1 cellular context compared by ENCODE assay signal in the genomic region with DNA sequence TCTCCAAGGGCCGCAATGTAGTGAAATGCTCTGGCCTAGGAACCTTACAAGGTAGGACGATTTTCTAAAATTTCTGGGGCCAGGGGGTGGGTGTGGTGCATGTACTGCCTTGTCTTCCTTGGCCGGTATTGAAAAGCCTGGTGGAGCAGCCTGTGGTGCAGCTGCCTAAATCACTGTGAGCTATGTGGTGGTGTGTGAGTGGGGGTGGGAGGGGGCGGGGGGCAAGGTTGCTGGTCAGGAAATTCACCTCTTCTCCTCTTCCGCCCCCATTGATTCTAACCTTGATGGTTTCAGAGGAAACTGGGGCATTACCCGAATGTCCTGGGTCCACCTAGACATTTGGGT.
TF ChIP-seq lines count a peak whose summit lies in the region.

No MANE protein-coding gene starts in this region.

TF ChIP-seq in GM23338, 12 proteins besides CTCF, POLR2A, EP300 and RAD21 (continued from another document):
- TF ChIP-seq, protein P1, sequence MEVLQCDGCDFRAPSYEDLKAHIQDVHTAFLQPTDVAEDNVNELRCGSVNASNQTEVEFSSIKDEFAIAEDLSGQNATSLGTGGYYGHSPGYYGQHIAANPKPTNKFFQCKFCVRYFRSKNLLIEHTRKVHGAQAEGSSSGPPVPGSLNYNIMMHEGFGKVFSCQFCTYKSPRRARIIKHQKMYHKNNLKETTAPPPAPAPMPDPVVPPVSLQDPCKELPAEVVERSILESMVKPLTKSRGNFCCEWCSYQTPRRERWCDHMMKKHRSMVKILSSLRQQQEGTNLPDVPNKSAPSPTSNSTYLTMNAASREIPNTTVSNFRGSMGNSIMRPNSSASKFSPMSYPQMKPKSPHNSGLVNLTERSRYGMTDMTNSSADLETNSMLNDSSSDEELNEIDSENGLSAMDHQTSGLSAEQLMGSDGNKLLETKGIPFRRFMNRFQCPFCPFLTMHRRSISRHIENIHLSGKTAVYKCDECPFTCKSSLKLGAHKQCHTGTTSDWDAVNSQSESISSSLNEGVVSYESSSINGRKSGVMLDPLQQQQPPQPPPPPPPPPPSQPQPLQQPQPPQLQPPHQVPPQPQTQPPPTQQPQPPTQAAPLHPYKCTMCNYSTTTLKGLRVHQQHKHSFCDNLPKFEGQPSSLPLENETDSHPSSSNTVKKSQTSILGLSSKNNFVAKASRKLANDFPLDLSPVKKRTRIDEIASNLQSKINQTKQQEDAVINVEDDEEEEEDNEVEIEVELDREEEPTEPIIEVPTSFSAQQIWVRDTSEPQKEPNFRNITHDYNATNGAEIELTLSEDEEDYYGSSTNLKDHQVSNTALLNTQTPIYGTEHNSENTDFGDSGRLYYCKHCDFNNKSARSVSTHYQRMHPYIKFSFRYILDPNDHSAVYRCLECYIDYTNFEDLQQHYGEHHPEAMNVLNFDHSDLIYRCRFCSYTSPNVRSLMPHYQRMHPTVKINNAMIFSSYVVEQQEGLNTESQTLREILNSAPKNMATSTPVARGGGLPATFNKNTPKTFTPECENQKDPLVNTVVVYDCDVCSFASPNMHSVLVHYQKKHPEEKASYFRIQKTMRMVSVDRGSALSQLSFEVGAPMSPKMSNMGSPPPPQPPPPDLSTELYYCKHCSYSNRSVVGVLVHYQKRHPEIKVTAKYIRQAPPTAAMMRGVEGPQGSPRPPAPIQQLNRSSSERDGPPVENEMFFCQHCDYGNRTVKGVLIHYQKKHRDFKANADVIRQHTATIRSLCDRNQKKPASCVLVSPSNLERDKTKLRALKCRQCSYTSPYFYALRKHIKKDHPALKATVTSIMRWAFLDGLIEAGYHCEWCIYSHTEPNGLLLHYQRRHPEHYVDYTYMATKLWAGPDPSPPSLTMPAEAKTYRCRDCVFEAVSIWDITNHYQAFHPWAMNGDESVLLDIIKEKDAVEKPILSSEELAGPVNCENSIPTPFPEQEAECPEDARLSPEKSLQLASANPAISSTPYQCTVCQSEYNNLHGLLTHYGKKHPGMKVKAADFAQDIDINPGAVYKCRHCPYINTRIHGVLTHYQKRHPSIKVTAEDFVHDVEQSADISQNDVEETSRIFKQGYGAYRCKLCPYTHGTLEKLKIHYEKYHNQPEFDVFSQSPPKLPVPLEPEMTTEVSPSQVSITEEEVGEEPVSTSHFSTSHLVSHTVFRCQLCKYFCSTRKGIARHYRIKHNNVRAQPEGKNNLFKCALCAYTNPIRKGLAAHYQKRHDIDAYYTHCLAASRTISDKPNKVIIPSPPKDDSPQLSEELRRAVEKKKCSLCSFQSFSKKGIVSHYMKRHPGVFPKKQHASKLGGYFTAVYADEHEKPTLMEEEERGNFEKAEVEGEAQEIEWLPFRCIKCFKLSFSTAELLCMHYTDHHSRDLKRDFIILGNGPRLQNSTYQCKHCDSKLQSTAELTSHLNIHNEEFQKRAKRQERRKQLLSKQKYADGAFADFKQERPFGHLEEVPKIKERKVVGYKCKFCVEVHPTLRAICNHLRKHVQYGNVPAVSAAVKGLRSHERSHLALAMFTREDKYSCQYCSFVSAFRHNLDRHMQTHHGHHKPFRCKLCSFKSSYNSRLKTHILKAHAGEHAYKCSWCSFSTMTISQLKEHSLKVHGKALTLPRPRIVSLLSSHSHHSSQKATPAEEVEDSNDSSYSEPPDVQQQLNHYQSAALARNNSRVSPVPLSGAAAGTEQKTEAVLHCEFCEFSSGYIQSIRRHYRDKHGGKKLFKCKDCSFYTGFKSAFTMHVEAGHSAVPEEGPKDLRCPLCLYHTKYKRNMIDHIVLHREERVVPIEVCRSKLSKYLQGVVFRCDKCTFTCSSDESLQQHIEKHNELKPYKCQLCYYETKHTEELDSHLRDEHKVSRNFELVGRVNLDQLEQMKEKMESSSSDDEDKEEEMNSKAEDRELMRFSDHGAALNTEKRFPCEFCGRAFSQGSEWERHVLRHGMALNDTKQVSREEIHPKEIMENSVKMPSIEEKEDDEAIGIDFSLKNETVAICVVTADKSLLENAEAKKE (CRISPR knock-in tag; IDR thresholded peaks at IDR 0.05) = no peak
- no peak for TF ChIP-seq ZNF331 (CRISPR knock-in tag; IDR thresholded peaks at IDR 0.05; ENCODE audit: low read depth)
- no peak for TF ChIP-seq NANOG (IDR thresholded peaks at IDR 0.05; ENCODE audit: borderline replicate concordance)
- no peak for TF ChIP-seq EZH2phosphoT487 (IDR thresholded peaks at IDR 0.05; ENCODE audit: unreplicated experiment)
- no peak for TF ChIP-seq STAT1 (IDR thresholded peaks at IDR 0.05; ENCODE audit: unreplicated experiment)
- no peak for TF ChIP-seq POLR2AphosphoS5 (IDR thresholded peaks at IDR 0.05; ENCODE audit: low read depth)
- TF ChIP-seq, protein P2, sequence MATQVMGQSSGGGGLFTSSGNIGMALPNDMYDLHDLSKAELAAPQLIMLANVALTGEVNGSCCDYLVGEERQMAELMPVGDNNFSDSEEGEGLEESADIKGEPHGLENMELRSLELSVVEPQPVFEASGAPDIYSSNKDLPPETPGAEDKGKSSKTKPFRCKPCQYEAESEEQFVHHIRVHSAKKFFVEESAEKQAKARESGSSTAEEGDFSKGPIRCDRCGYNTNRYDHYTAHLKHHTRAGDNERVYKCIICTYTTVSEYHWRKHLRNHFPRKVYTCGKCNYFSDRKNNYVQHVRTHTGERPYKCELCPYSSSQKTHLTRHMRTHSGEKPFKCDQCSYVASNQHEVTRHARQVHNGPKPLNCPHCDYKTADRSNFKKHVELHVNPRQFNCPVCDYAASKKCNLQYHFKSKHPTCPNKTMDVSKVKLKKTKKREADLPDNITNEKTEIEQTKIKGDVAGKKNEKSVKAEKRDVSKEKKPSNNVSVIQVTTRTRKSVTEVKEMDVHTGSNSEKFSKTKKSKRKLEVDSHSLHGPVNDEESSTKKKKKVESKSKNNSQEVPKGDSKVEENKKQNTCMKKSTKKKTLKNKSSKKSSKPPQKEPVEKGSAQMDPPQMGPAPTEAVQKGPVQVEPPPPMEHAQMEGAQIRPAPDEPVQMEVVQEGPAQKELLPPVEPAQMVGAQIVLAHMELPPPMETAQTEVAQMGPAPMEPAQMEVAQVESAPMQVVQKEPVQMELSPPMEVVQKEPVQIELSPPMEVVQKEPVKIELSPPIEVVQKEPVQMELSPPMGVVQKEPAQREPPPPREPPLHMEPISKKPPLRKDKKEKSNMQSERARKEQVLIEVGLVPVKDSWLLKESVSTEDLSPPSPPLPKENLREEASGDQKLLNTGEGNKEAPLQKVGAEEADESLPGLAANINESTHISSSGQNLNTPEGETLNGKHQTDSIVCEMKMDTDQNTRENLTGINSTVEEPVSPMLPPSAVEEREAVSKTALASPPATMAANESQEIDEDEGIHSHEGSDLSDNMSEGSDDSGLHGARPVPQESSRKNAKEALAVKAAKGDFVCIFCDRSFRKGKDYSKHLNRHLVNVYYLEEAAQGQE (IDR thresholded peaks at IDR 0.05; ENCODE audit: unreplicated experiment) = no peak
- TF ChIP-seq CREB1 (CRISPR knock-in tag; IDR thresholded peaks at IDR 0.05; ENCODE audit: low read depth) = no peak
- TF ChIP-seq, protein P3, sequence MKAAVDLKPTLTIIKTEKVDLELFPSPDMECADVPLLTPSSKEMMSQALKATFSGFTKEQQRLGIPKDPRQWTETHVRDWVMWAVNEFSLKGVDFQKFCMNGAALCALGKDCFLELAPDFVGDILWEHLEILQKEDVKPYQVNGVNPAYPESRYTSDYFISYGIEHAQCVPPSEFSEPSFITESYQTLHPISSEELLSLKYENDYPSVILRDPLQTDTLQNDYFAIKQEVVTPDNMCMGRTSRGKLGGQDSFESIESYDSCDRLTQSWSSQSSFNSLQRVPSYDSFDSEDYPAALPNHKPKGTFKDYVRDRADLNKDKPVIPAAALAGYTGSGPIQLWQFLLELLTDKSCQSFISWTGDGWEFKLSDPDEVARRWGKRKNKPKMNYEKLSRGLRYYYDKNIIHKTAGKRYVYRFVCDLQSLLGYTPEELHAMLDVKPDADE (IDR thresholded peaks at IDR 0.05) = no peak
- no peak for TF ChIP-seq JUNB (IDR thresholded peaks at IDR 0.05; ENCODE audit: unreplicated experiment)
